ENCODE assay signal across 27 cellular contexts in the genomic region with DNA sequence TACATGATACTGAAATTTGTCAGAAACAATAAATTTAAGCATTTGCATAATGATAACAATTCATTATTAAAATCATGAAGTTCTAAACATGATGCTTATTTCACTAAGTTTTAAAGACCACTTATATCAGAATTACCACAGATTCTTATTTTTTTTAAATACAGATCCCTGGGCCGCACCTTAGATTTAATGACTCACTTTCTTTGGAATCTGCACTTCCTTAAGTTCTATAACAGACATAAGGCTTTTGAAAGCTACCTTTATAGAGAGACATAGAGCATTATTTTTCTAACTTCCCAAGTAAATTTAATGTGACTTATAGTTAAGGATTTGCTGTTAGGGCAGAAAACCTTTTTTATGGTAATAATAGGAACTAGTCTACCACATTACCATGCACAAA.
"Had no signal": no experiment of that assay in that cellular context is flagged by ENCODE, and none has a peak within 500 bp of the region (broad histone marks: within the 10 kb centered on the region; RNA-seq: fewer than 3 reads in every experiment).

No MANE protein-coding gene starts in this region.

- H3K27ac ChIP-seq: ascending aorta, body of pancreas, cardiac muscle cell had no signal

- H3K27ac Mint-ChIP-seq: activated CD8-positive, alpha-beta memory T cell treated with anti-CD3 and anti-CD28 coated beads, Interleukin-2, amount 10 ng/mL, durations not matched to agents 7 days and 5 days; activated naive CD4-positive, alpha-beta T cell treated with anti-CD3 and anti-CD28 coated beads, Interleukin-2, amount 50 U/mL, for 72 hours; activated naive CD8-positive, alpha-beta T cell treated with anti-CD3 and anti-CD28 coated beads, Interleukin-2, amount 50 U/mL, for 24 hours; activated T-cell treated with anti-CD3 and anti-CD28 coated beads, Interleukin-2, amount 50 U/mL, for 24 hours; activated T-helper 1 cell treated with anti-CD3 and anti-CD28 coated beads, Interleukin-12 subunit alpha, Interleukin-12 subunit beta, Interleukin-2, Interleukin-4 antibody, amounts not matched to agents 30 ng/mL and 10 ng/mL and 1 ng/mL, durations not matched to agents 14 hours and 24 hours and 36 hours; T-helper 1 cell treated with Interleukin-12 subunit alpha and Interleukin-12 subunit beta and Interleukin-4 antibody, amounts not matched to agents 30 μg/mL and 1 μg/mL, for 36 hours; WTC11 had no signal

- H3K4me1 Mint-ChIP-seq: activated CD8-positive, alpha-beta memory T cell treated with anti-CD3 and anti-CD28 coated beads, Interleukin-2, amount 10 ng/mL, durations not matched to agents 7 days and 5 days; activated naive CD8-positive, alpha-beta T cell treated with anti-CD3 and anti-CD28 coated beads, Interleukin-2, amount 50 U/mL, for 24 hours had no signal

- H3K27me3 Mint-ChIP-seq: activated CD8-positive, alpha-beta memory T cell treated with anti-CD3 and anti-CD28 coated beads, Interleukin-2, amount 10 ng/mL, durations not matched to agents 7 days and 5 days had no signal

- H3K9me3 Mint-ChIP-seq: activated naive CD4-positive, alpha-beta T cell treated with anti-CD3 and anti-CD28 coated beads, Interleukin-2, amount 50 U/mL, for 72 hours; activated naive CD8-positive, alpha-beta T cell treated with anti-CD3 and anti-CD28 coated beads, Interleukin-2, amount 50 U/mL, for 24 hours; activated T-cell treated with anti-CD3 and anti-CD28 coated beads, Interleukin-2, amount 50 U/mL, for 24 hours; activated T-helper 1 cell treated with anti-CD3 and anti-CD28 coated beads, Interleukin-12 subunit alpha, Interleukin-12 subunit beta, Interleukin-2, Interleukin-4 antibody, amounts not matched to agents 30 ng/mL and 10 ng/mL and 1 ng/mL, durations not matched to agents 14 hours and 24 hours and 36 hours; T-helper 1 cell treated with Interleukin-12 subunit alpha and Interleukin-12 subunit beta and Interleukin-4 antibody, amounts not matched to agents 30 μg/mL and 1 μg/mL, for 36 hours had no signal

- H3K27me3 ChIP-seq: ascending aorta, body of pancreas, cardiac muscle cell had no signal

- H3K4me3 Mint-ChIP-seq: activated CD8-positive, alpha-beta memory T cell treated with anti-CD3 and anti-CD28 coated beads, Interleukin-2, amount 10 ng/mL, durations not matched to agents 7 days and 5 days; activated naive CD8-positive, alpha-beta T cell treated with anti-CD3 and anti-CD28 coated beads, Interleukin-2, amount 50 U/mL, for 24 hours; activated T-cell treated with anti-CD3 and anti-CD28 coated beads, Interleukin-2, amount 50 U/mL, for 24 hours; activated T-helper 1 cell treated with anti-CD3 and anti-CD28 coated beads, Interleukin-12 subunit alpha, Interleukin-12 subunit beta, Interleukin-2, Interleukin-4 antibody, amounts not matched to agents 30 ng/mL and 10 ng/mL and 1 ng/mL, durations not matched to agents 14 hours and 24 hours and 36 hours; T-helper 1 cell treated with Interleukin-12 subunit alpha and Interleukin-12 subunit beta and Interleukin-4 antibody, amounts not matched to agents 30 μg/mL and 1 μg/mL, for 36 hours; WTC11 had no signal

- H3K4me3 ChIP-seq: ascending aorta, body of pancreas, cardiac muscle cell had no signal

- H3K36me3 Mint-ChIP-seq: activated CD8-positive, alpha-beta memory T cell treated with anti-CD3 and anti-CD28 coated beads, Interleukin-2, amount 10 ng/mL, durations not matched to agents 7 days and 5 days; activated naive CD4-positive, alpha-beta T cell treated with anti-CD3 and anti-CD28 coated beads, Interleukin-2, amount 50 U/mL, for 72 hours had no signal

- DNase-seq: activated CD4-positive, alpha-beta T cell treated with anti-CD3 and anti-CD28 coated beads for 48 hours; activated CD4-positive, alpha-beta T cell treated with anti-CD3 and anti-CD28 coated beads, Interleukin-2, amount 50 U/mL, for 48 hours; activated CD4-positive, CD25-positive, alpha-beta regulatory T cell treated with anti-CD3 and anti-CD28 coated beads, Interleukin-2, amount 50 U/mL, for 72 hours; activated CD8-positive, alpha-beta memory T cell treated with anti-CD3 and anti-CD28 coated beads, Interleukin-2, amount 10 ng/mL, durations not matched to agents 7 days and 5 days; activated effector memory CD4-positive, alpha-beta T cell treated with Interleukin-2 at 50 U/mL for 16 hours; activated naive CD4-positive, alpha-beta T cell; activated naive CD8-positive, alpha-beta T cell treated with anti-CD3 and anti-CD28 coated beads, Interleukin-2, amount 50 U/mL, for 24 hours; activated T-cell treated with anti-CD3 and anti-CD28 coated beads, Interleukin-2, amount 50 U/mL, for 24 hours; amniotic stem cell; body of pancreas; Kasumi-1; NCI-H1092 treated with DMSO at 0.1 percent for 48 hours; NCI-H1417 treated with DMSO at 0.1 percent for 48 hours; NCI-H1694; NCI-H2029; NCI-H2107; NCI-H2171 treated with DMSO at 0.1 percent for 48 hours; NCI-H510A treated with DMSO at 0.1 percent for 48 hours; NCI-H69; NK-92 treated with Interleukin-12 subunit alpha and Interleukin-12 subunit beta, amount 100 ng/mL, for 24 hours; SHP77 treated with DMSO at 0.1 percent for 48 hours had no signal

- ATAC-seq: activated CD8-positive, alpha-beta memory T cell treated with anti-CD3 and anti-CD28 coated beads, Interleukin-2, amount 10 ng/mL, durations not matched to agents 7 days and 5 days; activated naive CD4-positive, alpha-beta T cell treated with anti-CD3 and anti-CD28 coated beads, Interleukin-2, amount 50 U/mL, for 72 hours; activated naive CD8-positive, alpha-beta T cell treated with anti-CD3 and anti-CD28 coated beads, Interleukin-2, amount 50 U/mL, for 24 hours; body of pancreas; WTC11 had no signal

- H3K36me3 ChIP-seq: ascending aorta, cardiac muscle cell had no signal

- H3K4me1 ChIP-seq: ascending aorta, body of pancreas had no signal
